Comparison of ENCODE assay signal across 1 cellular context in genomic region chr11:42778193-42778592, GRCh38.
TF ChIP-seq lines count a peak whose summit lies in the region.

No MANE protein-coding gene starts in this region.

TF ChIP-seq in GM23338, 12 proteins besides CTCF, POLR2A, EP300 and RAD21 (continued from another document):
- TF ChIP-seq REST (IDR thresholded peaks at IDR 0.05; ENCODE audit: unreplicated experiment) = no peak
- TF ChIP-seq JUNB (IDR thresholded peaks at IDR 0.05; ENCODE audit: unreplicated experiment) = no peak
- no peak for TF ChIP-seq CREB1 (CRISPR knock-in tag; IDR thresholded peaks at IDR 0.05; ENCODE audit: low read depth)
- TF ChIP-seq ZNF462 (CRISPR knock-in tag; IDR thresholded peaks at IDR 0.05) = no peak
- no peak for TF ChIP-seq ZNF331 (CRISPR knock-in tag; IDR thresholded peaks at IDR 0.05; ENCODE audit: low read depth)
- no peak for TF ChIP-seq ZNF114 (CRISPR knock-in tag; IDR thresholded peaks at IDR 0.05)
- TF ChIP-seq ETS1 (IDR thresholded peaks at IDR 0.05) = no peak
- TF ChIP-seq NANOG (IDR thresholded peaks at IDR 0.05; ENCODE audit: borderline replicate concordance) = no peak
